Comparison of ENCODE assay signal across 14 cellular contexts in the genomic region with DNA sequence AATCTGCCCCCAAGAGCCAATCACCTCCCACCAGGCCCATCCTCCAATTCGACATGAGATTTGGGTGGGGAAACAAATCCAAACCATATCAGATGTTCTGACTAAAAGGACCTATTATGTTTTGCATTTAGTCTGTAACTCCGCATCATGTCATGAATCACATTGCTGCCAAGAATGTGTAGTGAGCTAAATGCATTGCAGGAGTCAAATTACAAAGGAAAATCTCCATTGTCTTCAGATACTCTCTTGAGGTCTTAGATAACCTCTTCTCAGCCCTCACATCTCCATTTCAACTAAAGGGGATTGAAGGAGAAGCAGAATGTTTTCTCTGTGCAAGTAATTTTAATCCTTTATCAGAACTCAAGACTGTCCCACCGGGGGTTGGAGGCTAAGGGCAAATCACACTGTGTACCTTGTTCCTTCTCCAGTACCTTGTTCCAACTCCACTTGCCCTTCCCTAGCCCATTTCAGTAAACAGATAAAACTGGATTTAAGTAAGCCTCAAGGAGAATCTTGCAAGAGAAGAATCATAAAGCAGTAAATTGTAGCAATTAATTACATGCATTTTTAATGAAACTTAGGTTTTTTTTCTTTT. TPM values are rescaled to one million over a fixed set of nuclear protein-coding genes. Genes with fewer than 3 reads are reported as not detected.
A peak's percentile ranks its signal among the peaks of the same experiment; 100 is the strongest.
DNase-seq lines count a peak whose midpoint lies in the region; ATAC-seq lines count a peak whose summit lies in the region.
"Had no signal": no experiment of that assay in that cellular context is flagged by ENCODE, and none has a peak within 500 bp of the region (broad histone marks: within the 10 kb centered on the region; RNA-seq: fewer than 3 reads in every experiment).

No MANE protein-coding gene starts in this region.

- peak; percentile 23 for DNase-seq in DMS53 (lab: John Stamatoyannopoulos, UW)
- no peak for DNase-seq in DMS53 treated with DMSO at 0.1 percent for 48 hours (lab: John Stamatoyannopoulos, UW; ENCODE audit: unreplicated experiment)
- DNase-seq in NCI-H2171 treated with DMSO at 0.1 percent for 48 hours (lab: John Stamatoyannopoulos, UW): peak; percentile 63
- DNase-seq in dermis blood vessel endothelial cell: peak; percentile 80
- peak; percentile 69 for DNase-seq in pulmonary artery endothelial cell (ENCODE audit: low read depth, low spot score)
- DNase-seq in HuH-7.5 (ENCODE audit: low spot score): no peak
- no peak for DNase-seq in globus pallidus (ENCODE audit: low spot score)
- DNase-seq: activated CD4-positive, alpha-beta memory T cell treated with anti-CD3 and anti-CD28 coated beads, Interleukin-2, amount 10 ng/mL, durations not matched to agents 7 days and 5 days; activated naive CD4-positive, alpha-beta T cell treated with anti-CD3 and anti-CD28 coated beads, Interleukin-2, amount 50 U/mL, for 16 hours; DMS79; dorsolateral prefrontal cortex; mesenchymal stem cell; T-helper 1 cell had no signal

- ATAC-seq in GM19395 (IDR thresholded peaks at IDR 0.05; ENCODE audit: unreplicated experiment): no peak

RNA-seq across cellular contexts. Expression of gene EXTL2, which starts 34.1 kb away (rescaled TPM):
- total RNA-seq in dermis blood vessel endothelial cell (13.4 and 21.3 TPM in 2 replicates), pulmonary artery endothelial cell (27.8 and 27.9 TPM in 2 replicates)

RNA-seq across cellular contexts. Expression of gene SLC30A7, which starts 35.4 kb away (rescaled TPM):
- total RNA-seq in dermis blood vessel endothelial cell: 43.1 and 43.7 TPM in 2 replicates
- total RNA-seq in pulmonary artery endothelial cell: 42.9 and 52.6 TPM in 2 replicates

Comparison
In these comparisons a context has a peak if more than half of its experiments do, and no peak if none do; other contexts are left out.
1. DNase-seq: peak in DMS53 (single experiment), NCI-H2171 treated with DMSO at 0.1 percent for 48 hours (single experiment), dermis blood vessel endothelial cell (single experiment) and pulmonary artery endothelial cell (single experiment); none in DMS53 treated with DMSO at 0.1 percent for 48 hours (single experiment), HuH-7.5 (single experiment) and globus pallidus (single experiment).